8 cellular contexts compared by ENCODE assay signal in genomic region chr20:35991142-35991771, GRCh38. TPM values are rescaled to one million over a fixed set of nuclear protein-coding genes. Genes with fewer than 3 reads are reported as not detected.
DNase-seq lines count a peak whose midpoint lies in the region; ATAC-seq and TF ChIP-seq lines count a peak whose summit lies in the region.

No MANE protein-coding gene starts in this region.

- H3K79me2 ChIP-seq in PC-3 (ENCODE audit: low read length), result no peaks in the 10 kb centered on the region

- H3K9ac ChIP-seq in PC-3 (ENCODE audit: low read length), result no peak overlapping the region

- H3K4me2 ChIP-seq in PC-3 (ENCODE audit: low read length), result no peak overlapping the region

- no peaks in the 10 kb centered on the region for H3F3A ChIP-seq in PC-3 (ENCODE audit: low read length, unreplicated experiment)

- H3K36me3 ChIP-seq in PC-3 (ENCODE audit: low read depth, low read length), result no peaks in the 10 kb centered on the region

- H3K4me1 ChIP-seq in PC-3 (ENCODE audit: insufficient read depth, low read length), result peaks cover 11% of the 10 kb centered on the region

- BruUV-seq in PC-3 (replicated peaks; lab: Mats Ljungman, UMichigan), result no TSS peak

- intact Hi-C loops in PC-3 (cut with micrococcal nuclease), result no loop called here

- H3K27ac ChIP-seq in PC-3 (ENCODE audit: low read length), result no peak overlapping the region

- no peaks in the 10 kb centered on the region for H3K9me2 ChIP-seq in PC-3 (replicated peaks; ENCODE audit: low read length)

- H3K9me3 ChIP-seq in PC-3 (ENCODE audit: low read length), result no peaks in the 10 kb centered on the region

- ATAC-seq in PC-3 (peak; percentile 69), omental fat pad (ENCODE audit: low FRiP score) (no peak), GM21576 (IDR thresholded peaks at IDR 0.05; ENCODE audit: unreplicated experiment) (no peak)

- peak; percentile 12 for DNase-seq in activated CD4-positive, alpha-beta T cell treated with anti-CD3 and anti-CD28 coated beads, Interleukin-2, amount 50 U/mL, for 1 hour
- DNase-seq in activated CD4-positive, alpha-beta T cell treated with anti-CD3 and anti-CD28 coated beads for 4 hours, result no peak
- peak; percentile 68 for DNase-seq in PC-3
- DNase-seq in epidermal melanocyte (ENCODE audit: insufficient read length, low spot score), result peak; percentile 31
- no peak for DNase-seq in retinal pigment epithelial cell (ENCODE audit: low read depth)
- no peak for DNase-seq in C1 segment of cervical spinal cord (lab: John Stamatoyannopoulos, UW)
- DNase-seq in omental fat pad (ENCODE audit: low spot score), result no peak

- TF ChIP-seq CTCF in PC-3 (conservative IDR thresholded peaks at IDR 0.05; ENCODE audit: low read depth, low read length) (peak; percentile 67), retinal pigment epithelial cell (conservative IDR thresholded peaks at IDR 0.05; ENCODE audit: low read depth, low read length) (peak; percentile 68), omental fat pad (IDR thresholded peaks at IDR 0.05) (no peak)

- H3K4me3 ChIP-seq in PC-3 (ENCODE audit: low read length) (no peak overlapping the region), retinal pigment epithelial cell (ENCODE audit: low read length) (no peak overlapping the region)

- peak overlapping the region; percentile 29; the same call in 1 of the 2 replicates for H2AFZ ChIP-seq in PC-3 (ENCODE audit: low read length)

- no peaks in the 10 kb centered on the region for H4K20me1 ChIP-seq in PC-3 (ENCODE audit: low read length)

- CTCF ChIA-PET in PC-3 (lab: Charles Lee), result interaction anchor here (0.5 to 3.3 kb wide), 10 partner anchors 14 to 807 kb away, joined by 3 to 36 read pairs (median 4); partner anchors contain the start of gene SCAND1

- no peaks in the 10 kb centered on the region for H3K27me3 ChIP-seq in PC-3 (ENCODE audit: low read length)

- POLR2A ChIA-PET in PC-3 (lab: Charles Lee; ENCODE audit: unreplicated experiment), result interaction anchor here (0.5 to 0.6 kb wide), 3 partner anchors 37 to 178 kb away, joined by 3 to 5 read pairs (median 4); partner anchors contain the start of gene SCAND1

RNA-seq across cellular contexts. Expression of gene CNBD2, which starts 22.9 kb away (rescaled TPM):
- 6.6 and 6.7 TPM in 2 replicates for total RNA-seq in PC-3 (2014; rRNA removed)
- total RNA-seq in omental fat pad, result 1 to 10 TPM; 2.0 to 6.3 (median 4.1) TPM

RNA-seq across cellular contexts. Expression of gene SCAND1, which starts 37.0 kb away (rescaled TPM):
- total RNA-seq in PC-3 (2014; rRNA removed), result 90.9 and 101 TPM in 2 replicates
- total RNA-seq in omental fat pad, result 100 to 1,000 TPM in 2 of 4 donors, 10 to 100 TPM in 2; 65.0 to 102 (median 100) TPM

Comparison
In these comparisons a context has a peak if more than half of its experiments do, and no peak if none do; other contexts are left out.
1. DNase-seq: peak in activated CD4-positive, alpha-beta T cell treated with anti-CD3 and anti-CD28 coated beads, Interleukin-2, amount 50 U/mL, for 1 hour (single experiment), PC-3 (single experiment) and epidermal melanocyte (single experiment); none in activated CD4-positive, alpha-beta T cell treated with anti-CD3 and anti-CD28 coated beads for 4 hours (0 of 2), retinal pigment epithelial cell (single experiment), C1 segment of cervical spinal cord (0 of 14) and omental fat pad (single experiment).
2. CTCF ChIP-seq: peak in PC-3 (single experiment) and retinal pigment epithelial cell (single experiment); none in omental fat pad (0 of 3).